In the genomic region with DNA sequence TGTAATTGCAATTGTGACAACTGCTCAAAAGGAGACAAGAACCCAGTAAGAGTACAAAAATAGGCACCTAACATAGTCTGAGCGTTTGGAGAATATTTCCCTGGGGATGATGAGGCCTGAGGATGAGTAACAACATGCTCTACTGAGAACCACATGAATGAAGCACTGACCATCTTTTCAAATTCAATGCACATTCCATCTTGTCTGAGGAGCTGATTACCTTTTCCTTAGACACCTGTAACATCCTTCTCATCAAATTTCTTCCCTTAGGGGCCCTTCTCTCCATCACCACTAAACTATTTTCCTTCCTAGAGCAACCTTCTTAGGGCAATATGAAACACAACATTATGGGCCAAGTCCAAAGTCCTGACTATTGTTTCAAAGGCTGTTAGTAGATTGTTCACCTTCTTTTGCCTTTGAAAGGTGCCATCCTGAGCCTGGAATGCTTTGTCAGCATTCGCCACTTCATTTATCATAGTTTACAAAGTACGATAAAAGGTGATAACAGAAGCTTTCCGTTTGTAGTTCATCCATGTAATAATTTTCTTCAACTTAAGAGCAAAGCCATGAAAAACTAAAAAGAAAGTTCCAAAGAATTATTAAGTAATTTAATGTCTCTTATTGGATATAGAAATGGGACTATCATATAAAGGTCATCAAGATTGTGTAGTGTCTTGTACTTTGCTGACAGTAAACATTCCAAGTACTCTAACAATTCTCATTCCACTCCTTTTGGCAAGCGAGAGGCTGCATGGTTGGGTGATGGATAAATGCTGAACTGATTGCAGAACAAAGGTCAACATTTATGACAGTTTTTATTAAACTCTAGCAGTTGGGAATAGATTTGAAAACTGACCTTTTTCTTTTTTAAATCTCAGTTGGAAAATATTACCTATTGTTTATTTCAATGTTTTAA, we compare ENCODE assay signal across 19 cellular contexts.
A peak's percentile ranks its signal among the peaks of the same experiment; 100 is the strongest.
DNase-seq lines count a peak whose midpoint lies in the region; ATAC-seq, FAIRE-seq and TF ChIP-seq lines count a peak whose summit lies in the region.
"Had no signal": no experiment of that assay in that cellular context is flagged by ENCODE, and none has a peak within 500 bp of the region (broad histone marks: within the 10 kb centered on the region; RNA-seq: fewer than 3 reads in every experiment).

No MANE protein-coding gene starts in this region.

- H3K4me1 ChIP-seq in Caco-2 (peaks cover 39% of the 10 kb centered on the region), H1 (replicated peaks in 1 of 4; ENCODE audit: control insufficient read depth in 3 of 4, insufficient read depth in 4 of 4, low read length in 3 of 4) (peaks cover 0 to 5% (median 1%) of the 10 kb centered on the region in 4 experiments; a peak in 2 of 7 replicates), kidney (ENCODE audit: control insufficient read depth in 1 of 2, insufficient read depth in 1 of 2, low read depth in 1 of 2, low read length in 2 of 2) (peaks cover 4 to 11% of the 10 kb centered on the region in 2 donors), GM23338 (ENCODE audit: insufficient read depth) (peaks cover 8% of the 10 kb centered on the region; the same call in 1 of the 2 replicates)

- H3K4me3 Mint-ChIP-seq in Caco-2 (ENCODE audit: unreplicated experiment) (no peak overlapping the region), GM23338 (no peak overlapping the region)
- H3K4me3 Mint-ChIP-seq: CD8-positive, alpha-beta T cell had no signal

- H4K8ac ChIP-seq in H1 (ENCODE audit: extremely low read depth, insufficient read depth, low read length), result no peak overlapping the region

- H2AK5ac ChIP-seq in H1 (ENCODE audit: low read depth, low read length), result no peak overlapping the region

- H2BK15ac ChIP-seq in H1 (ENCODE audit: low read length), result no peak overlapping the region

- H3K79me2 ChIP-seq in H1 (ENCODE audit: control insufficient read depth in 1 of 2, insufficient read depth in 2 of 2, low read length in 2 of 2) (no peaks in the 10 kb centered on the region), GM23338 (replicated peaks; ENCODE audit: insufficient read depth) (no peaks in the 10 kb centered on the region)

- no peaks in the 10 kb centered on the region; the same call in 1 of the 2 replicates for H3K23me2 ChIP-seq in H1 (ENCODE audit: low read depth, low read length)

- TF ChIP-seq POLR2A in H1 (IDR thresholded peaks at IDR 0.05; ENCODE audit: control extremely low read depth in 1 of 2, low read depth in 2 of 2, low read length in 2 of 2), result no peak

- no peak overlapping the region for H2BK5ac ChIP-seq in H1 (ENCODE audit: low read depth, low read length)

- H3K56ac ChIP-seq in H1 (replicated peaks; ENCODE audit: insufficient read length, low read depth, low read length), result no peak overlapping the region

- no peak overlapping the region for H3K23ac ChIP-seq in H1 (ENCODE audit: insufficient read length)

- H3K14ac ChIP-seq in H1 (ENCODE audit: insufficient read length), result no peak overlapping the region

- no peaks in the 10 kb centered on the region for H3K9me3 Mint-ChIP-seq in Caco-2 (ENCODE audit: unreplicated experiment)
- no peaks in the 10 kb centered on the region for H3K9me3 Mint-ChIP-seq in GM23338
- H3K9me3 Mint-ChIP-seq: CD8-positive, alpha-beta T cell had no signal

- H2BK120ac ChIP-seq in H1 (replicated peaks; ENCODE audit: low read depth, low read length), result no peak overlapping the region

- no peak overlapping the region for H3K18ac ChIP-seq in H1 (ENCODE audit: extremely low read depth, low read length)

- no peaks in the 10 kb centered on the region for H3F3A ChIP-seq in GM23338 (replicated peaks; ENCODE audit: low read depth)

- CTCF ChIA-PET in Caco-2 (lab: Charles Lee), result no interaction called here
- CTCF ChIA-PET in H1 (lab: Charles Lee; ENCODE audit: partially characterized antibody), result no interaction called here

- no peak overlapping the region for H4K5ac ChIP-seq in H1 (ENCODE audit: insufficient read length, low read depth, low read length)

- H2BK12ac ChIP-seq in H1 (ENCODE audit: low read depth, low read length), result no peak overlapping the region

- no peaks in the 10 kb centered on the region for H3K9me2 ChIP-seq in GM23338 (ENCODE audit: insufficient read depth)

- POLR2A ChIA-PET in Caco-2 (lab: Charles Lee), result no interaction called here
- POLR2A ChIA-PET in H1 (lab: Charles Lee; ENCODE audit: partially characterized antibody), result no interaction called here

- TF ChIP-seq CTCF in Caco-2 (IDR thresholded peaks at IDR 0.05; ENCODE audit: insufficient read depth in 1 of 2, low read depth in 1 of 2, low read length in 1 of 2, severe bottlenecking in 1 of 2, unreplicated experiment in 1 of 2) (no peak), H1 (IDR thresholded peaks at IDR 0.05; ENCODE audit: control extremely low read depth in 1 of 3, insufficient read depth in 1 of 3, low read depth in 1 of 3, low read length in 3 of 3) (no peak), kidney (IDR thresholded peaks at IDR 0.05; ENCODE audit: borderline replicate concordance, extremely low read depth, insufficient read depth) (no peak), GM23338 (conservative IDR thresholded peaks at IDR 0.05; ENCODE audit: low read depth in 2 of 2) (no peak)

- no peak overlapping the region for H3K9ac ChIP-seq in H1 (replicated peaks in 1 of 4; ENCODE audit: extremely low read depth in 1 of 4, low read depth in 3 of 4, low read length in 3 of 4)
- H3K9ac ChIP-seq in kidney (ENCODE audit: low read length in 2 of 2), result no peak overlapping the region
- H3K9ac ChIP-seq: BLaER1 had no signal

- no peaks in the 10 kb centered on the region; the same call in 1 of the 2 replicates for H3K9me3 ChIP-seq in Caco-2
- no peaks in the 10 kb centered on the region for H3K9me3 ChIP-seq in H1 (ENCODE audit: insufficient read depth in 2 of 2, low read depth in 1 of 2, low read length in 1 of 2)
- H3K9me3 ChIP-seq in kidney (ENCODE audit: control insufficient read depth in 1 of 2, low read length in 2 of 2), result no peaks in the 10 kb centered on the region
- H3K9me3 ChIP-seq: BLaER1 had no signal

- H4K91ac ChIP-seq in H1 (replicated peaks; ENCODE audit: insufficient read length, low read length), result no peak overlapping the region

- H4K20me1 ChIP-seq in H1 (replicated peaks in 1 of 2; ENCODE audit: control insufficient read depth in 1 of 2, insufficient read depth in 2 of 2, low read length in 2 of 2), result no peaks in the 10 kb centered on the region
- no peaks in the 10 kb centered on the region for H4K20me1 ChIP-seq in GM23338 (replicated peaks; ENCODE audit: insufficient read depth)
- H4K20me1 ChIP-seq: BLaER1 had no signal

- ATAC-seq in GM23338 (no peak), GM19452 (IDR thresholded peaks at IDR 0.05; ENCODE audit: unreplicated experiment) (no peak)
- ATAC-seq: CD8-positive, alpha-beta T cell; HCT116 had no signal

- no peak for TF ChIP-seq EP300 in H1 (IDR thresholded peaks at IDR 0.05; ENCODE audit: borderline replicate concordance in 1 of 2, low read depth in 2 of 2, low read length in 2 of 2)

- H3K79me1 ChIP-seq in H1 (ENCODE audit: low read depth, low read length), result no peaks in the 10 kb centered on the region

- 93% methylated on average over 5 of the region's 5 CpGs; no CpG with 5 or more reads in 1 of the 2 experiments for WGBS in H1 (ENCODE audit: extremely low coverage in 1 of 2, insufficient coverage in 1 of 2, insufficient read length in 1 of 2, insufficient replicate concordance in 2 of 2, low coverage in 1 of 2, low lambda C conversion rate in 2 of 2, missing lambda C conversion rate in 1 of 2), 2 experiments

- H3K4me2 ChIP-seq in H1 (ENCODE audit: insufficient read depth in 1 of 2, low read depth in 2 of 2, low read length in 2 of 2) (no peak overlapping the region), GM23338 (no peak overlapping the region)
- H3K4me2 ChIP-seq: BLaER1, PC-9 had no signal

- H3K27me3 ChIP-seq in Caco-2 (replicated peaks; ENCODE audit: control insufficient read depth, insufficient read depth, low read length) (no peaks in the 10 kb centered on the region), H1 (replicated peaks in 1 of 4; ENCODE audit: control insufficient read depth in 3 of 4, extremely low read depth in 1 of 4, insufficient read depth in 3 of 4, low read length in 3 of 4) (no peaks in the 10 kb centered on the region), GM23338 (ENCODE audit: insufficient read depth) (no peaks in the 10 kb centered on the region)
- H3K27me3 ChIP-seq: BLaER1 had no signal

- H3K36me3 Mint-ChIP-seq in Caco-2 (ENCODE audit: insufficient read depth, unreplicated experiment), result no peaks in the 10 kb centered on the region
- H3K36me3 Mint-ChIP-seq in GM23338 (ENCODE audit: low read depth), result no peaks in the 10 kb centered on the region
- H3K36me3 Mint-ChIP-seq: CD8-positive, alpha-beta T cell had no signal

- H3K4ac ChIP-seq in H1 (replicated peaks; ENCODE audit: insufficient read length, low read depth, low read length), result no peak overlapping the region

- TF ChIP-seq RAD21 in H1 (IDR thresholded peaks at IDR 0.05 in 1 of 2, conservative IDR thresholded peaks at IDR 0.05 in 1 of 2; ENCODE audit: low read depth in 2 of 2, low read length in 2 of 2), result no peak

- H3K4me1 Mint-ChIP-seq in Caco-2 (ENCODE audit: low read depth, unreplicated experiment) (peaks cover 23% of the 10 kb centered on the region), GM23338 (peaks cover 10% of the 10 kb centered on the region)

- H2BK20ac ChIP-seq in H1 (ENCODE audit: low read length), result no peak overlapping the region

- no peaks in the 10 kb centered on the region for H3K27me3 Mint-ChIP-seq in Caco-2 (ENCODE audit: insufficient read depth, unreplicated experiment)
- no peaks in the 10 kb centered on the region for H3K27me3 Mint-ChIP-seq in GM23338 (ENCODE audit: insufficient read depth, low read depth, poor library complexity)

- no peak for FAIRE-seq in H1 (lab: Jason Lieb, UNC)
- peak; percentile 69 for FAIRE-seq in kidney (lab: Jason Lieb, UNC)
- FAIRE-seq: HTR-8/SVneo had no signal

- H3K36me3 ChIP-seq in Caco-2 (ENCODE audit: control insufficient read depth, insufficient read depth, low read length) (no peaks in the 10 kb centered on the region), H1 (ENCODE audit: control insufficient read depth in 2 of 4, insufficient read depth in 4 of 4, low read length in 3 of 4) (no peaks in the 10 kb centered on the region), kidney (ENCODE audit: control insufficient read depth in 1 of 2, insufficient read depth in 2 of 2, low read length in 2 of 2) (no peaks in the 10 kb centered on the region), GM23338 (ENCODE audit: insufficient read depth) (no peaks in the 10 kb centered on the region)
- H3K36me3 ChIP-seq: BLaER1 had no signal

- no peak overlapping the region for H2AFZ ChIP-seq in H1 (ENCODE audit: low read length)
- no peak overlapping the region for H2AFZ ChIP-seq in GM23338
- H2AFZ ChIP-seq: PC-9 had no signal

- intact Hi-C loops in Caco-2 (cut with micrococcal nuclease; ENCODE audit: unreplicated experiment) (no loop called here), kidney (cut with DNase I) (no loop called here)

- H3K27ac ChIP-seq in H1 (ENCODE audit: low read depth, low read length) (no peak overlapping the region), kidney (ENCODE audit: low read depth in 2 of 2, low read length in 2 of 2) (no peak overlapping the region), GM23338 (ENCODE audit: low read depth) (no peak overlapping the region)
- H3K27ac ChIP-seq: BLaER1, HL-60, PC-9 had no signal

- BruUV-seq in Caco-2 (replicated peaks; lab: Mats Ljungman, UMichigan), result no TSS peak

- H3K4me3 ChIP-seq in Caco-2 (ENCODE audit: low read depth, low read length) (no peak overlapping the region), H1 (ENCODE audit: extremely low read depth in 1 of 4, insufficient read depth in 2 of 4, low read depth in 3 of 4, low read length in 4 of 4) (no peak overlapping the region), kidney (ENCODE audit: low read length in 2 of 2) (no peak overlapping the region), GM23338 (no peak overlapping the region)
- H3K4me3 ChIP-seq: BLaER1, PC-9 had no signal

- DNase-seq in Caco-2 (peak; percentile 42 to 51), H1 (ENCODE audit: low read depth in 1 of 2, low spot score in 2 of 2) (no peak), kidney (no peak), myocyte (ENCODE audit: low read depth) (peak; percentile 5), NCI-H1048 (lab: John Stamatoyannopoulos, UW) (no peak), NCI-H69 (lab: John Stamatoyannopoulos, UW) (no peak), GM23338 (ENCODE audit: low spot score) (no peak)
- DNase-seq: CD8-positive, alpha-beta T cell; DMS79 treated with DMSO at 0.1 percent for 48 hours; MV-4-11; NCI-H1417 treated with DMSO at 0.1 percent for 48 hours; NCI-H1930; NCI-H2171; PC-9 had no signal

- no peak overlapping the region for H3K27ac Mint-ChIP-seq in Caco-2 (ENCODE audit: unreplicated experiment)
- H3K27ac Mint-ChIP-seq in GM23338, result no peak overlapping the region
- H3K27ac Mint-ChIP-seq: CD8-positive, alpha-beta T cell had no signal

Comparison
In these comparisons a context has a peak if more than half of its experiments do, and no peak if none do; other contexts are left out.
1. DNase-seq: peak in Caco-2 (2 of 2) and myocyte (single experiment); none in H1 (0 of 2), kidney (single experiment), NCI-H1048 (single experiment), NCI-H69 (single experiment) and GM23338 (single experiment).